Comparison of ENCODE assay signal across 1 cellular context in the genomic region with DNA sequence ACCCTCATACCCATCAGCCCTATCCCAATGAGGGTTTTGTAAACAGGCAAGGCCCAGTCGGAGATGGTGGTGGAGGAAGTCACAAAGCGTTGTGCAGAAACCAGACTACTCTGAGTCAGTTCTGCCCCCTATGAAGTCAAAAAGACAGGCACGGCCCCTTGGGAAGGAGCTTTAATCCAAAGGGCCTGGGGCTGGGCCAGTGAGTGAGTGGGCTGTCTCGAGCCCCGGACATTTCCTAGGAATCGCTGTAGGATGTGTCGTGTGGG.
TF ChIP-seq lines count a peak whose summit lies in the region.

No MANE protein-coding gene starts in this region.

TF ChIP-seq in endothelial cell of umbilical vein, 7 proteins besides CTCF, POLR2A, EP300 and RAD21:
- TF ChIP-seq FOS (IDR thresholded peaks at IDR 0.05; ENCODE audit: borderline replicate concordance, insufficient read depth, low read length) (no peak), POLR2AphosphoS5 (IDR thresholded peaks at IDR 0.05; ENCODE audit: insufficient read depth, low read depth, low read length) (no peak), GATA2 (IDR thresholded peaks at IDR 0.05; ENCODE audit: insufficient read depth, insufficient read length, low read depth, low read length) (no peak), JUN (IDR thresholded peaks at IDR 0.05; ENCODE audit: borderline replicate concordance, insufficient read depth, insufficient read length, low read depth) (no peak), EZH2 (IDR thresholded peaks at IDR 0.05; ENCODE audit: borderline replicate concordance, low read depth, low read length, severe bottlenecking) (no peak)
- TF ChIP-seq, protein P1, sequence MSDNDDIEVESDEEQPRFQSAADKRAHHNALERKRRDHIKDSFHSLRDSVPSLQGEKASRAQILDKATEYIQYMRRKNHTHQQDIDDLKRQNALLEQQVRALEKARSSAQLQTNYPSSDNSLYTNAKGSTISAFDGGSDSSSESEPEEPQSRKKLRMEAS (IDR thresholded peaks at IDR 0.05; ENCODE audit: insufficient read depth, insufficient read length) = no peak
